In the genomic region with DNA sequence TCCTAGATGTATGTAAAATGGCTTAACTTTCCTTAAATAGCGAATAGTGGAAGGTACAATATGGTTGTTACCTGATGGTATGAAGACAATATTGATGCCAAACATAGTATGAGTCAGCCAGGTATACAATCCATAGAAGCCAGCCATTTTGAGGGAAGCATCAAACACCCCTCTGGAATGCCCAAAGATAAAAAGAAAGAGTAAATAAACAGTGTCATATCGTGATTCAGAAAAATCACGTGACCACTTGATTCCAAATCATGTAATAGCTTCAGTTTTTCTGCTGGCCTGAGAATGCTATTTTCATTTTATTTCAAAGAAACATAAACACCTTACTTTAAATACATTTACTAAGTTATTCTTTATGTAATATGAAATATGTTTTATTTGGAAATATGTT, we compare ENCODE assay signal across 1 cellular context.
TF ChIP-seq lines count a peak whose summit lies in the region.

No MANE protein-coding gene starts in this region.

TF ChIP-seq in HepG2, 621 proteins besides CTCF, POLR2A, EP300 and RAD21:
- TF ChIP-seq FOSL2 (CRISPR knock-in tag; IDR thresholded peaks at IDR 0.05) (peak; percentile 21; the same call in 1 of the 2 replicates), ZNF605 (CRISPR knock-in tag; IDR thresholded peaks at IDR 0.05) (no peak)
